Comparison of ENCODE assay signal across 11 cellular contexts in the genomic region with DNA sequence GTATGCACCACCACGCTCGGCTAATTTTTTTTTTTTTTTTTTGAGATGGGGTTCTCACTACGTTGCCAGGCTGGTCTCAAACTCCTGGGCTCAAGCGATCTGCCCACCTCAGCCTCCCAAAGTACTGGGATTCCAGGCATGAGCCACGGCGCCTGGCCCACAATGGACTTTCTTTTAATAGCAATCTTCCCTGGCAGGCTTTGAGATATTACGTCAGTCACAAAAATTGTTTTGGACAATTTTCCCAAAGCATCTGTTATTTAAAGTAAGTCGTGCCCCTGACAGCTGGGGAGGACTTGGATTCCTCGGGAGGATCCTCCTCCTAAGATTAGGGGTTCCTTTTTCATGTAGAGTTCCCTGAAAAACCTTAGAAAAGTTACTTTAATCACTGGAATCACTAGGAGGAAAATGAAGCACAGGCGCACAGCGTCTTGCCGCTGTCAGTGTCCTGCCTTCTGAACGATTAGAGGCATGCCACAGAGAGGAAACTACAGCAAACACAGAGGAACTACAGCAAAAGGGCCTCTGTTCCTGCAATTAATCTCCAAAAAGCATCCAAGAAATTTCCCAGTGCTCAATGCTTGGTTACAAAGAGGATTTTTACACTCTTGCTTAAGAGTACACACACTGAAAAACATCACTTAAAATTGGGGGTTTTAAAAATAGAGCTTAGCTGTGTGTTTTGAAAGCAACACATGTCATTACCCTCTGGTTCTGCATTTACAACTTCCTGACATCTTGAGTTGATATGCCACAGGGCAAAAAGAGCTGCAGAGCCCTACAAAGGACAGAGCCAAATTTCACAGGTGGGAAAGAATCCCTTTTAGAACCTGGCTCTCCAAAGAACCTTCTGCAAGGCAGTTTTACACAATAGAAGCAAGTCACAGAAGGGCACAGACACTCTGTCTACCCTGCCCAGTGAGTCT. TPM values are rescaled to one million over a fixed set of nuclear protein-coding genes. Genes with fewer than 3 reads are reported as not detected.
A peak's percentile ranks its signal among the peaks of the same experiment; 100 is the strongest.
DNase-seq lines count a peak whose midpoint lies in the region; ATAC-seq and TF ChIP-seq lines count a peak whose summit lies in the region.
"Had no signal": no experiment of that assay in that cellular context is flagged by ENCODE, and none has a peak within 500 bp of the region (broad histone marks: within the 10 kb centered on the region; RNA-seq: fewer than 3 reads in every experiment).

No MANE protein-coding gene starts in this region.

- H3K4me1 ChIP-seq in lower lobe of right lung: peaks cover 81% of the 10 kb centered on the region

- peak overlapping the region; percentile 74 for H3K27ac ChIP-seq in lower lobe of right lung

- no peaks in the 10 kb centered on the region for H3K9me3 Mint-ChIP-seq in type B pancreatic cell
- no peaks in the 10 kb centered on the region for H3K9me3 Mint-ChIP-seq in activated CD4-positive, alpha-beta memory T cell treated with anti-CD3 and anti-CD28 coated beads for 36 hours

- DNase-seq in SIG-M5 treated with dmso at 0.1 percent for 504 hours (lab: John Stamatoyannopoulos, UW; ENCODE audit: unreplicated experiment) (peak; percentile 42), SIG-M5 (lab: John Stamatoyannopoulos, UW) (no peak), cerebellar cortex (ENCODE audit: low spot score) (peak; percentile 84), lower lobe of right lung (no peak), type B pancreatic cell (ENCODE audit: extremely low spot score, unreplicated experiment) (no peak), ACHN (no peak)
- DNase-seq in activated CD4-positive, alpha-beta memory T cell treated with anti-CD3 and anti-CD28 coated beads for 36 hours: no peak
- DNase-seq: activated T-cell treated with anti-CD3 and anti-CD28 coated beads, Interleukin-2, amount 50 U/mL, for 48 hours; H7; NCI-H2171 had no signal

- H3K36me3 ChIP-seq in lower lobe of right lung: peaks cover 8% of the 10 kb centered on the region

- peaks cover 34% of the 10 kb centered on the region for H3K4me1 Mint-ChIP-seq in type B pancreatic cell (ENCODE audit: unreplicated experiment)
- peaks cover 61% of the 10 kb centered on the region for H3K4me1 Mint-ChIP-seq in activated CD4-positive, alpha-beta memory T cell treated with anti-CD3 and anti-CD28 coated beads for 36 hours (ENCODE audit: low read depth)

- no peaks in the 10 kb centered on the region for H3K36me3 Mint-ChIP-seq in type B pancreatic cell
- H3K36me3 Mint-ChIP-seq in activated CD4-positive, alpha-beta memory T cell treated with anti-CD3 and anti-CD28 coated beads for 36 hours: peaks cover 8% of the 10 kb centered on the region

- H3K4me3 Mint-ChIP-seq in type B pancreatic cell: peak overlapping the region; percentile 4
- H3K4me3 Mint-ChIP-seq in activated CD4-positive, alpha-beta memory T cell treated with anti-CD3 and anti-CD28 coated beads for 36 hours: no peak overlapping the region

- peaks cover 12% of the 10 kb centered on the region for H3K27me3 Mint-ChIP-seq in type B pancreatic cell
- no peaks in the 10 kb centered on the region for H3K27me3 Mint-ChIP-seq in activated CD4-positive, alpha-beta memory T cell treated with anti-CD3 and anti-CD28 coated beads for 36 hours

- CTCF ChIA-PET in activated CD4-positive, alpha-beta memory T cell treated with anti-CD3 and anti-CD28 coated beads for 36 hours (lab: Charles Lee): interaction anchor here (0.7 kb wide), 1 partner anchor 11 kb away, joined by 3 read pairs; no protein-coding TSS in a partner anchor

- H3K27me3 ChIP-seq in lower lobe of right lung (ENCODE audit: low read depth): no peaks in the 10 kb centered on the region

- H3K27ac Mint-ChIP-seq in type B pancreatic cell: no peak overlapping the region
- H3K27ac Mint-ChIP-seq in activated CD4-positive, alpha-beta memory T cell treated with anti-CD3 and anti-CD28 coated beads for 36 hours: no peak overlapping the region

- intact Hi-C loops in lower lobe of right lung (cut with DNase I): no loop called here
- intact Hi-C loops in activated CD4-positive, alpha-beta memory T cell treated with anti-CD3 and anti-CD28 coated beads for 36 hours (cut with micrococcal nuclease): no loop called here

- no peaks in the 10 kb centered on the region for H3K9me3 ChIP-seq in lower lobe of right lung

- peak overlapping the region; percentile 5 for H3K4me3 ChIP-seq in lower lobe of right lung

- POLR2A ChIA-PET in activated CD4-positive, alpha-beta memory T cell treated with anti-CD3 and anti-CD28 coated beads for 36 hours (lab: Charles Lee): no interaction called here

- in situ Hi-C loops in ACHN (cut with HindIII; ENCODE audit: low pct_ligation_motif_present, low pct_unique_long_range_greater_than_20kb, low sequenced_read_pairs): no loop called here

- no peak for ATAC-seq in lower lobe of right lung
- ATAC-seq in activated CD4-positive, CD25-positive, alpha-beta regulatory T cell treated with anti-CD3 and anti-CD28 coated beads, Interleukin-2, amount 50 U/mL, for 24 hours: no peak

- TF ChIP-seq CTCF in lower lobe of right lung (IDR thresholded peaks at IDR 0.05) (no peak), type B pancreatic cell (conservative IDR thresholded peaks at IDR 0.05) (no peak)

RNA-seq across cellular contexts. Expression of gene ACSS1, which starts 4.5 kb away (rescaled TPM):
- total RNA-seq in lower lobe of right lung: 41.8 TPM
- total RNA-seq in type B pancreatic cell (ENCODE audit: low replicate concordance): 22.2 and 27.5 TPM in 2 replicates
- total RNA-seq in activated CD4-positive, alpha-beta memory T cell treated with anti-CD3 and anti-CD28 coated beads for 36 hours: 10 to 100 TPM; 15.2 to 16.2 TPM
- total RNA-seq: H7 had no signal

RNA-seq across cellular contexts. Expression of gene VSX1, which starts 28.5 kb away (rescaled TPM):
- total RNA-seq in lower lobe of right lung (not detected), type B pancreatic cell (ENCODE audit: low replicate concordance) (not detected in 2 replicates)
- total RNA-seq in activated CD4-positive, alpha-beta memory T cell treated with anti-CD3 and anti-CD28 coated beads for 36 hours: not detected
- total RNA-seq: H7 had no signal

Comparison
In these comparisons a context has a peak if more than half of its experiments do, and no peak if none do; other contexts are left out.
1. DNase-seq: peak in SIG-M5 treated with dmso at 0.1 percent for 504 hours (single experiment) and cerebellar cortex (single experiment); none in SIG-M5 (single experiment), lower lobe of right lung (single experiment), type B pancreatic cell (single experiment), ACHN (single experiment) and activated CD4-positive, alpha-beta memory T cell treated with anti-CD3 and anti-CD28 coated beads for 36 hours (single experiment).